1 cellular context compared by ENCODE assay signal in genomic region chr4:49233346-49233745, GRCh38.
DNase-seq lines count a peak whose midpoint lies in the region.
"Not testable (repeated sequence)": the region's sequence is repeated elsewhere in the genome, so short reads cannot be mapped to it uniquely, and the experiment has no call there.

No MANE protein-coding gene starts in this region.

- H3K4me3 Mint-ChIP-seq in activated CD4-positive, alpha-beta T cell treated with anti-CD3 and anti-CD28 coated beads, Interleukin-2, amount 10 ng/mL, durations not matched to agents 24 days and 14 days: not testable (repeated sequence)

- not testable (repeated sequence) for H3K9me3 Mint-ChIP-seq in activated CD4-positive, alpha-beta T cell treated with anti-CD3 and anti-CD28 coated beads, Interleukin-2, amount 10 ng/mL, durations not matched to agents 24 days and 14 days

- H3K27ac Mint-ChIP-seq in activated CD4-positive, alpha-beta T cell treated with anti-CD3 and anti-CD28 coated beads, Interleukin-2, amount 10 ng/mL, durations not matched to agents 24 days and 14 days: not testable (repeated sequence)

- DNase-seq in activated CD4-positive, alpha-beta T cell treated with anti-CD3 and anti-CD28 coated beads, Interleukin-2, amount 10 ng/mL, durations not matched to agents 24 days and 14 days: peak; percentile 52

- not testable (repeated sequence) for H3K27me3 Mint-ChIP-seq in activated CD4-positive, alpha-beta T cell treated with anti-CD3 and anti-CD28 coated beads, Interleukin-2, amount 10 ng/mL, durations not matched to agents 24 days and 14 days

- not testable (repeated sequence) for H3K4me1 Mint-ChIP-seq in activated CD4-positive, alpha-beta T cell treated with anti-CD3 and anti-CD28 coated beads, Interleukin-2, amount 10 ng/mL, durations not matched to agents 24 days and 14 days

- not testable (repeated sequence) for H3K36me3 Mint-ChIP-seq in activated CD4-positive, alpha-beta T cell treated with anti-CD3 and anti-CD28 coated beads, Interleukin-2, amount 10 ng/mL, durations not matched to agents 24 days and 14 days (ENCODE audit: low read depth)

- intact Hi-C loops in activated CD4-positive, alpha-beta T cell treated with anti-CD3 and anti-CD28 coated beads, Interleukin-2, amount 10 ng/mL, durations not matched to agents 24 days and 14 days (cut with micrococcal nuclease): not testable (repeated sequence)
